In genomic region chr7:45454771-45455170, GRCh38 we compare ENCODE assay signal across 9 cellular contexts.
"Had no signal": no experiment of that assay in that cellular context is flagged by ENCODE, and none has a peak within 500 bp of the region (broad histone marks: within the 10 kb centered on the region; RNA-seq: fewer than 3 reads in every experiment).

No MANE protein-coding gene starts in this region.

- H3K9me3 ChIP-seq: HAP-1 had no signal

- H3K36me3 ChIP-seq: HAP-1 had no signal

- H3K4me3 ChIP-seq: GM23248, HAP-1 had no signal

- DNase-seq: GM23248, GOT3, H7, HFFc6, IMR-90, KBM-7 had no signal

- H3K4me1 ChIP-seq: HAP-1 had no signal

- H2AFZ ChIP-seq: GM23248 had no signal

- ATAC-seq: HCT116 had no signal

- H3K9ac ChIP-seq: GM23248 had no signal

- H3K27ac ChIP-seq: GM23248, HL-60 had no signal
